In the genomic region with DNA sequence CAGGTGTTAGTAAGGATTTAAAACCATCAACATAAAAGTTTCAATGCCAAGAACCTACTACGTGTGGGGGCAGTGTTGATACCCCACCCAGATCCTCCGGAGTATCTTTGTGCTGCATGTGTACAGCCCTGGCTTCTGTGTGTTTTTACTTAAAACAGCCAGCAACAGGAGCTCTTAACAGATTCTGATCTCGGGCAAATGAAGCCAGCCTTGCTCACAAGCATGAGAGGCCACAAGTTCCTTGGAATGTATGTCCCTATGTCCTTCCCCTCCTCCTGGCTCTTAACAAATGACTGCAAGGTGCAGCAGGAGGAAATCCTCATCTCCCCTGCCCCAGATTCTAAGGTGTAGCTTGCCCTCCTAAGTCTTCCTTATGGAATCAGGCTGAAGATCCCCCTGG, we compare ENCODE assay signal across 21 cellular contexts.
"Had no signal": no experiment of that assay in that cellular context is flagged by ENCODE, and none has a peak within 500 bp of the region (broad histone marks: within the 10 kb centered on the region; RNA-seq: fewer than 3 reads in every experiment).

No MANE protein-coding gene starts in this region.

- H3K9me3 ChIP-seq: neutrophil, suprapubic skin, tibial artery, upper lobe of right lung had no signal

- H3K27ac ChIP-seq: foreskin keratinocyte, hepatocyte, neutrophil, suprapubic skin, tibial artery, upper lobe of right lung had no signal

- DNase-seq: central memory CD4-positive, alpha-beta T cell; cortex of kidney; effector memory CD4-positive, alpha-beta T cell; erythroblast; foreskin keratinocyte; kidney; left cardiac atrium; left ventricle myocardium superior; naive thymus-derived CD4-positive, alpha-beta T cell; nephron progenitor cell; right cardiac atrium; stimulated activated CD4-positive, alpha-beta T cell treated with anti-CD3 and anti-CD28 coated beads, Interleukin-2, amount 100 ng/mL, for 48 hours; stimulated activated naive CD4-positive, alpha-beta T cell treated with Interleukin-2 at 50 U/mL for 16 hours; tibial artery; upper lobe of right lung had no signal

- FAIRE-seq: endometrium, kidney had no signal

- ATAC-seq: foreskin keratinocyte; left ventricle myocardium superior; naive thymus-derived CD4-positive, alpha-beta T cell; upper lobe of right lung had no signal

- H3K4me1 ChIP-seq: foreskin keratinocyte, suprapubic skin, tibial artery had no signal

- H3K4me3 ChIP-seq: hepatocyte, lung, smooth muscle cell, suprapubic skin, tibial artery, upper lobe of right lung had no signal

- H3K36me3 ChIP-seq: neutrophil, suprapubic skin, tibial artery, upper lobe of right lung had no signal

- H3K27me3 ChIP-seq: foreskin keratinocyte, neutrophil, suprapubic skin, upper lobe of right lung had no signal

- H3K79me2 ChIP-seq: hepatocyte had no signal

- H2AFZ ChIP-seq: hepatocyte had no signal

- H3K4me2 ChIP-seq: hepatocyte, smooth muscle cell had no signal
